ENCODE assay signal across 9 cellular contexts in genomic region chr2:137910641-137911040, GRCh38. TPM values are rescaled to one million over a fixed set of nuclear protein-coding genes. Genes with fewer than 3 reads are reported as not detected.
DNase-seq lines count a peak whose midpoint lies in the region; ATAC-seq and TF ChIP-seq lines count a peak whose summit lies in the region.
"Had no signal": no experiment of that assay in that cellular context is flagged by ENCODE, and none has a peak within 500 bp of the region (broad histone marks: within the 10 kb centered on the region; RNA-seq: fewer than 3 reads in every experiment).

No MANE protein-coding gene starts in this region.

- H3K36me3 ChIP-seq in esophagus muscularis mucosa (no peaks in the 10 kb centered on the region), gastrocnemius medialis (no peaks in the 10 kb centered on the region)
- H3K36me3 ChIP-seq: BLaER1 had no signal

- CTCF ChIA-PET in CD4-positive, alpha-beta T cell (lab: Charles Lee) = interaction anchor here (1.6 kb wide), 1 partner anchor 916 kb away, joined by 3 read pairs; no protein-coding TSS in a partner anchor

- POLR2A ChIA-PET in CD4-positive, alpha-beta T cell (lab: Charles Lee) = no interaction called here

- H3K27ac Mint-ChIP-seq in CD4-positive, alpha-beta T cell = no peak overlapping the region

- H3K4me1 ChIP-seq in esophagus muscularis mucosa = no peaks in the 10 kb centered on the region
- no peaks in the 10 kb centered on the region for H3K4me1 ChIP-seq in gastrocnemius medialis
- H3K4me1 ChIP-seq: BLaER1 had no signal

- DNase-seq in DMS53 (lab: John Stamatoyannopoulos, UW) (peak; percentile 14), DMS53 treated with DMSO at 0.1 percent for 48 hours (lab: John Stamatoyannopoulos, UW; ENCODE audit: unreplicated experiment) (no peak), NCI-H460 (ENCODE audit: extremely low read depth, low read depth) (peak; percentile 6), esophagus muscularis mucosa (ENCODE audit: extremely low spot score) (no peak), gastrocnemius medialis (no peak), HuH-7.5 (ENCODE audit: low spot score) (no peak)
- DNase-seq in CD4-positive, alpha-beta T cell = no peak

- TF ChIP-seq EP300 in esophagus muscularis mucosa (IDR thresholded peaks at IDR 0.05) = no peak

- H3K36me3 Mint-ChIP-seq in CD4-positive, alpha-beta T cell (ENCODE audit: low read depth) = no peaks in the 10 kb centered on the region

- intact Hi-C loops in esophagus muscularis mucosa (cut with DNase I) = loop anchor here (10.0 kb wide), 2 partner anchors 464 to 874 kb away; partner anchors contain the start of gene NXPH2
- intact Hi-C loops in gastrocnemius medialis (cut with DNase I; ENCODE audit: low total_unique reads) = loop anchor here (10.0 kb wide), 1 partner anchor 464 kb away; no protein-coding TSS in a partner anchor
- intact Hi-C loops in CD4-positive, alpha-beta T cell (cut with DNase I, micrococcal nuclease) = no loop called here

- 24% methylated on average over 4 of the region's 4 CpGs for WGBS in esophagus muscularis mucosa

- H3K27ac ChIP-seq in esophagus muscularis mucosa (replicated peaks in 1 of 4) (no peak overlapping the region), gastrocnemius medialis (no peak overlapping the region)
- no peak overlapping the region for H3K27ac ChIP-seq in CD4-positive, alpha-beta T cell (ENCODE audit: low read depth, low read length)
- H3K27ac ChIP-seq: BLaER1 had no signal

- H3K4me3 Mint-ChIP-seq in CD4-positive, alpha-beta T cell = no peak overlapping the region

- TF ChIP-seq POLR2A in esophagus muscularis mucosa (IDR thresholded peaks at IDR 0.05; ENCODE audit: low read depth) (no peak), gastrocnemius medialis (IDR thresholded peaks at IDR 0.05) (no peak)

- in situ Hi-C loops in gastrocnemius medialis (cut with MboI; ENCODE audit: low sequenced_read_pairs in 4 of 4) = loop anchor here (10.0 to 25.0 kb wide), 4 partner anchors 477 to 927 kb away; partner anchors contain the start of gene NXPH2 (in 1 of the 4)

- H3K4me3 ChIP-seq in esophagus muscularis mucosa (no peak overlapping the region), gastrocnemius medialis (no peak overlapping the region)
- H3K4me3 ChIP-seq: BLaER1 had no signal

- no peak for ATAC-seq in gastrocnemius medialis
- no peak for ATAC-seq in HG02571 (IDR thresholded peaks at IDR 0.05; ENCODE audit: unreplicated experiment)
- ATAC-seq in CD4-positive, alpha-beta T cell (ENCODE audit: poor library complexity) = no peak

- H3K9me3 Mint-ChIP-seq in CD4-positive, alpha-beta T cell = no peaks in the 10 kb centered on the region

- H3K9me3 ChIP-seq in esophagus muscularis mucosa (no peaks in the 10 kb centered on the region), gastrocnemius medialis (no peaks in the 10 kb centered on the region)
- no peaks in the 10 kb centered on the region for H3K9me3 ChIP-seq in CD4-positive, alpha-beta T cell (ENCODE audit: control insufficient read depth, low read length)
- H3K9me3 ChIP-seq: BLaER1 had no signal

- H3K4me1 Mint-ChIP-seq in CD4-positive, alpha-beta T cell (ENCODE audit: low read depth) = no peaks in the 10 kb centered on the region

- H3K27me3 ChIP-seq in esophagus muscularis mucosa = no peaks in the 10 kb centered on the region
- no peaks in the 10 kb centered on the region for H3K27me3 ChIP-seq in gastrocnemius medialis
- H3K27me3 ChIP-seq in CD4-positive, alpha-beta T cell (ENCODE audit: control insufficient read depth, insufficient read depth, low read length) = no peaks in the 10 kb centered on the region
- H3K27me3 ChIP-seq: BLaER1 had no signal

- TF ChIP-seq CTCF in esophagus muscularis mucosa (IDR thresholded peaks at IDR 0.05) (peak; percentile 61 to 67 (median 65)), gastrocnemius medialis (IDR thresholded peaks at IDR 0.05 in 4 of 5, conservative IDR thresholded peaks at IDR 0.05 in 1 of 5) (peak in 4 of 5 experiments; percentile 33 to 54 (median 46))
- TF ChIP-seq CTCF in CD4-positive, alpha-beta T cell (IDR thresholded peaks at IDR 0.05) = no peak

- H3K27me3 Mint-ChIP-seq in CD4-positive, alpha-beta T cell = peaks cover 6% of the 10 kb centered on the region

RNA-seq across cellular contexts. Expression of gene HNMT, which starts 53.6 kb away (rescaled TPM):
- total RNA-seq in NCI-H460 (2014; rRNA removed; shearing (Covaris generic)) = 9.8 and 17.0 TPM in 2 replicates
- polyA plus RNA-seq in NCI-H460 (2014; cell fraction: nucleus; rRNA removed) = 1.6 and 5.3 TPM in 2 replicates
- 10 to 100 TPM; 11.2 to 25.5 (median 21.6) TPM for total RNA-seq in esophagus muscularis mucosa
- 10 to 100 TPM in 1 of 4 donors, 1 to 10 TPM in 3; 7.6 to 21.5 (median 8.8) TPM for total RNA-seq in gastrocnemius medialis
- under 1 TPM in 1 of 2 experiments, not detected in 1; 0.78 TPM for total RNA-seq in CD4-positive, alpha-beta T cell

Comparison
In these comparisons a context has a peak if more than half of its experiments do, and no peak if none do; other contexts are left out.
1. DNase-seq: peak in DMS53 (single experiment) and NCI-H460 (single experiment); none in DMS53 treated with DMSO at 0.1 percent for 48 hours (single experiment), esophagus muscularis mucosa (single experiment), gastrocnemius medialis (0 of 2), CD4-positive, alpha-beta T cell (0 of 10) and HuH-7.5 (single experiment).
2. intact Hi-C loops: an anchor here in esophagus muscularis mucosa (10.0 kb wide) and gastrocnemius medialis (10.0 kb wide); none called in CD4-positive, alpha-beta T cell.